ENCODE assay signal across 23 cellular contexts in genomic region chr5:93054424-93055165, GRCh38.
DNase-seq lines count a peak whose midpoint lies in the region; ATAC-seq, FAIRE-seq and TF ChIP-seq lines count a peak whose summit lies in the region.
"Had no signal": no experiment of that assay in that cellular context is flagged by ENCODE, and none has a peak within 500 bp of the region (broad histone marks: within the 10 kb centered on the region; RNA-seq: fewer than 3 reads in every experiment).

No MANE protein-coding gene starts in this region.

- H3K36me3 ChIP-seq in K562 (ENCODE audit: control insufficient read depth, insufficient read depth, low read length): no peaks in the 10 kb centered on the region
- H3K36me3 ChIP-seq: heart right ventricle, left ventricle myocardium inferior, SJSA1, tibial nerve had no signal

- intact Hi-C loops in K562 (cut with micrococcal nuclease): no loop called here

- no peaks in the 10 kb centered on the region for H3K9me1 ChIP-seq in K562 (ENCODE audit: control insufficient read depth, insufficient read depth, low read length)

- no peaks in the 10 kb centered on the region for H3K36me3 Mint-ChIP-seq in T-helper 2 cell treated with Interferon-gamma antibody and Interleukin-4, amounts not matched to agents 5 μg/mL and 100 μg/mL, for 36 hours (ENCODE audit: low read depth)
- H3K36me3 Mint-ChIP-seq: CD8-positive, alpha-beta T cell had no signal

- FAIRE-seq in K562 (lab: Jason Lieb, UNC): no peak
- FAIRE-seq: GM12892 had no signal

- no peak overlapping the region for H3K4me2 ChIP-seq in K562 (ENCODE audit: insufficient read depth, low read length)

- no peak for ATAC-seq in K562
- ATAC-seq: activated CD8-positive, alpha-beta T cell treated with anti-CD3 and anti-CD28 coated beads for 36 hours; CD8-positive, alpha-beta T cell; heart right ventricle; stimulated activated naive CD8-positive, alpha-beta T cell treated with anti-CD3 and anti-CD28 coated beads, Interleukin-15, amount 100 ng/mL, for 72 hours had no signal

- POLR2A ChIA-PET in K562 (lab: Yijun Ruan, JAX): no interaction called here

- TF ChIP-seq CTCF in NB4 (IDR thresholded peaks at IDR 0.05; ENCODE audit: low read depth, low read length) (no peak), K562 (IDR thresholded peaks at IDR 0.05 in 2 of 3, conservative IDR thresholded peaks at IDR 0.05 in 1 of 3; ENCODE audit: insufficient read depth in 2 of 3, low read depth in 1 of 3, low read length in 3 of 3) (no peak), foreskin fibroblast (IDR thresholded peaks at IDR 0.05; ENCODE audit: low read depth, low read length) (no peak)

- TF ChIP-seq POLR2A in NB4 (IDR thresholded peaks at IDR 0.05; ENCODE audit: extremely low read depth, insufficient read length) (no peak), K562 (conservative IDR thresholded peaks at IDR 0.05) (no peak)

- H3K4me1 Mint-ChIP-seq in T-helper 2 cell treated with Interferon-gamma antibody and Interleukin-4, amounts not matched to agents 5 μg/mL and 100 μg/mL, for 36 hours (ENCODE audit: low read depth): no peaks in the 10 kb centered on the region
- H3K4me1 Mint-ChIP-seq: stimulated activated naive CD8-positive, alpha-beta T cell treated with anti-CD3 and anti-CD28 coated beads, Interleukin-15, amount 100 ng/mL, for 72 hours had no signal

- DNase-seq in GM03348 (ENCODE audit: low spot score) (peak; percentile 18), NB4 (ENCODE audit: low read depth) (peak; percentile 71), K562 (ENCODE audit: extremely low read depth in 1 of 4, low spot score in 3 of 4) (no peak), foreskin fibroblast (peak; percentile 62 to 78), NCI-H1092 treated with DMSO at 0.1 percent for 48 hours (lab: John Stamatoyannopoulos, UW) (no peak), mesenteric fat pad (ENCODE audit: low spot score) (no peak)
- no peak for DNase-seq in activated T-cell treated with anti-CD3 and anti-CD28 coated beads, Interleukin-2, amount 50 U/mL, for 48 hours
- no peak for DNase-seq in T-helper 2 cell treated with Interferon-gamma antibody and Interleukin-4, amounts not matched to agents 5 μg/mL and 100 μg/mL, for 36 hours (ENCODE audit: low spot score)
- DNase-seq: activated CD4-positive, CD25-positive, alpha-beta regulatory T cell; activated CD8-positive, alpha-beta T cell treated with anti-CD3 and anti-CD28 coated beads for 36 hours; amniotic stem cell; caudate nucleus; CD8-positive, alpha-beta T cell; heart right ventricle; left ventricle myocardium inferior; NCI-H1436; NCI-H526 treated with DMSO at 0.1 percent for 48 hours; PC-9; stimulated activated CD4-positive, alpha-beta T cell treated with anti-CD3 and anti-CD28 coated beads, Interleukin-4, amount 100 ng/mL, for 24 hours; stimulated activated naive CD8-positive, alpha-beta T cell treated with anti-CD3 and anti-CD28 coated beads, Interleukin-15, amount 100 ng/mL, for 72 hours had no signal

- H3K9me3 ChIP-seq in K562 (replicated peaks; ENCODE audit: control insufficient read depth, insufficient read depth, low read depth, low read length): no peaks in the 10 kb centered on the region; the same call in 1 of the 2 replicates
- H3K9me3 ChIP-seq: heart right ventricle, left ventricle myocardium inferior, SJSA1, tibial nerve had no signal

- H3K9ac ChIP-seq in K562 (ENCODE audit: insufficient read depth in 1 of 2, low read depth in 2 of 2, low read length in 2 of 2): no peak overlapping the region

- no peak overlapping the region for H2AFZ ChIP-seq in K562 (ENCODE audit: low read depth, low read length)
- H2AFZ ChIP-seq: PC-9 had no signal

- H3K27ac ChIP-seq in K562 (ENCODE audit: extremely low read depth, low read depth, low read length): no peak overlapping the region
- H3K27ac ChIP-seq: heart right ventricle, left ventricle myocardium inferior, PC-9, SJSA1, tibial nerve had no signal

- no peak overlapping the region for H3K4me3 Mint-ChIP-seq in T-helper 2 cell treated with Interferon-gamma antibody and Interleukin-4, amounts not matched to agents 5 μg/mL and 100 μg/mL, for 36 hours
- H3K4me3 Mint-ChIP-seq: activated CD8-positive, alpha-beta T cell treated with anti-CD3 and anti-CD28 coated beads for 36 hours; CD8-positive, alpha-beta T cell; stimulated activated naive CD8-positive, alpha-beta T cell treated with anti-CD3 and anti-CD28 coated beads, Interleukin-15, amount 100 ng/mL, for 72 hours had no signal

- H3K79me2 ChIP-seq in K562 (ENCODE audit: control insufficient read depth, insufficient read depth, low read length): no peaks in the 10 kb centered on the region

- H3K27me3 ChIP-seq in K562 (ENCODE audit: control insufficient read depth in 2 of 2, insufficient read depth in 2 of 2, low read length in 2 of 2): no peaks in the 10 kb centered on the region
- H3K27me3 ChIP-seq: heart right ventricle, SJSA1, tibial nerve had no signal

- H4K20me1 ChIP-seq in K562 (replicated peaks; ENCODE audit: control insufficient read depth, insufficient read depth, low read length): no peaks in the 10 kb centered on the region

- 0% methylated on average over 2 of the region's 2 CpGs for WGBS in K562 (ENCODE audit: insufficient coverage, low coverage, missing lambda C conversion rate)

- TF ChIP-seq EP300 in K562 (IDR thresholded peaks at IDR 0.05; ENCODE audit: low read length): no peak

- H3K4me3 ChIP-seq in NB4 (ENCODE audit: low read depth, low read length) (no peak overlapping the region), K562 (no peak overlapping the region), foreskin fibroblast (ENCODE audit: low read depth in 1 of 2, low read length in 2 of 2) (no peak overlapping the region)
- H3K4me3 ChIP-seq: heart right ventricle, left ventricle myocardium inferior, PC-9, SJSA1, tibial nerve had no signal

- no peak for TF ChIP-seq RAD21 in K562 (CRISPR knock-in tag; conservative IDR thresholded peaks at IDR 0.05 in 1 of 2, IDR thresholded peaks at IDR 0.05 in 1 of 2)

- no peaks in the 10 kb centered on the region for H3K27me3 Mint-ChIP-seq in T-helper 2 cell treated with Interferon-gamma antibody and Interleukin-4, amounts not matched to agents 5 μg/mL and 100 μg/mL, for 36 hours (ENCODE audit: low read depth)
- H3K27me3 Mint-ChIP-seq: activated CD8-positive, alpha-beta T cell treated with anti-CD3 and anti-CD28 coated beads for 36 hours; stimulated activated naive CD8-positive, alpha-beta T cell treated with anti-CD3 and anti-CD28 coated beads, Interleukin-15, amount 100 ng/mL, for 72 hours had no signal

- no peaks in the 10 kb centered on the region for H3K4me1 ChIP-seq in K562 (replicated peaks in 1 of 2; ENCODE audit: control insufficient read depth in 2 of 2, insufficient read depth in 2 of 2, low read length in 2 of 2)
- H3K4me1 ChIP-seq: heart right ventricle, left ventricle myocardium inferior had no signal

- no peak overlapping the region for H3K27ac Mint-ChIP-seq in T-helper 2 cell treated with Interferon-gamma antibody and Interleukin-4, amounts not matched to agents 5 μg/mL and 100 μg/mL, for 36 hours
- H3K27ac Mint-ChIP-seq: activated CD8-positive, alpha-beta T cell treated with anti-CD3 and anti-CD28 coated beads for 36 hours; CD8-positive, alpha-beta T cell; stimulated activated naive CD8-positive, alpha-beta T cell treated with anti-CD3 and anti-CD28 coated beads, Interleukin-15, amount 100 ng/mL, for 72 hours had no signal

- in situ Hi-C loops in K562 (cut with MboI): no loop called here

- no TSS peak for BruUV-seq in K562 (replicated peaks; lab: Mats Ljungman, UMichigan)

- CTCF ChIA-PET in K562 (lab: Yijun Ruan, JAX; ENCODE audit: low intra/inter-chr PET ratio): no interaction called here

- H3K9me3 Mint-ChIP-seq in T-helper 2 cell treated with Interferon-gamma antibody and Interleukin-4, amounts not matched to agents 5 μg/mL and 100 μg/mL, for 36 hours: no peaks in the 10 kb centered on the region
- H3K9me3 Mint-ChIP-seq: activated CD8-positive, alpha-beta T cell treated with anti-CD3 and anti-CD28 coated beads for 36 hours; CD8-positive, alpha-beta T cell; stimulated activated naive CD8-positive, alpha-beta T cell treated with anti-CD3 and anti-CD28 coated beads, Interleukin-15, amount 100 ng/mL, for 72 hours had no signal

TF ChIP-seq in K562, 482 proteins besides CTCF, POLR2A, EP300 and RAD21:
- TF ChIP-seq ZNF316 (IDR thresholded peaks at IDR 0.05) (peak; percentile 30; the same call in 1 of the 2 replicates), MLLT1 (IDR thresholded peaks at IDR 0.05) (no peak)

Comparison
In these comparisons a context has a peak if more than half of its experiments do, and no peak if none do; other contexts are left out.
1. DNase-seq: peak in GM03348 (single experiment), NB4 (single experiment) and foreskin fibroblast (2 of 2); none in K562 (0 of 4), NCI-H1092 treated with DMSO at 0.1 percent for 48 hours (single experiment), activated T-cell treated with anti-CD3 and anti-CD28 coated beads, Interleukin-2, amount 50 U/mL, for 48 hours (0 of 2), mesenteric fat pad (single experiment) and T-helper 2 cell treated with Interferon-gamma antibody and Interleukin-4, amounts not matched to agents 5 μg/mL and 100 μg/mL, for 36 hours (single experiment).